In genomic region chr2:209472386-209472832, GRCh38 we compare ENCODE assay signal across 11 cellular contexts. TPM values are rescaled to one million over a fixed set of nuclear protein-coding genes. Genes with fewer than 3 reads are reported as not detected.
DNase-seq lines count a peak whose midpoint lies in the region; ATAC-seq, FAIRE-seq and TF ChIP-seq lines count a peak whose summit lies in the region.
"Had no signal": no experiment of that assay in that cellular context is flagged by ENCODE, and none has a peak within 500 bp of the region (broad histone marks: within the 10 kb centered on the region; RNA-seq: fewer than 3 reads in every experiment).

No MANE protein-coding gene starts in this region.

- peaks cover 3% of the 10 kb centered on the region for H3K9me3 Mint-ChIP-seq in MCF 10A (ENCODE audit: unreplicated experiment)
- H3K9me3 Mint-ChIP-seq: activated naive CD8-positive, alpha-beta T cell treated with anti-CD3 and anti-CD28 coated beads, Interleukin-2, amount 10 ng/mL, durations not matched to agents 7 days and 5 days had no signal

- H3K27me3 ChIP-seq in breast epithelium (no peaks in the 10 kb centered on the region), OCI-LY3 (ENCODE audit: low read depth, low read length) (no peaks in the 10 kb centered on the region), aorta (ENCODE audit: control insufficient read depth in 1 of 2, insufficient read depth in 2 of 2, low read length in 1 of 2) (no peaks in the 10 kb centered on the region)

- DNase-seq in MCF 10A (ENCODE audit: unreplicated experiment) (peak; percentile 82), breast epithelium (ENCODE audit: low spot score in 2 of 2) (no peak), fibroblast of the aortic adventitia (ENCODE audit: low read depth) (peak; percentile 86), aorta (no peak), GM19239 (ENCODE audit: insufficient read length, low spot score) (no peak), HT-29 (ENCODE audit: low spot score) (no peak)
- no peak for DNase-seq in effector CD8-positive, alpha-beta T cell (lab: John Stamatoyannopoulos, UW)
- DNase-seq: activated naive CD8-positive, alpha-beta T cell treated with anti-CD3 and anti-CD28 coated beads, Interleukin-2, amount 10 ng/mL, durations not matched to agents 7 days and 5 days; left ventricle myocardium superior had no signal

- no peak for FAIRE-seq in GM19239 (lab: Jason Lieb, UNC)

- H3K27ac ChIP-seq in breast epithelium (no peak overlapping the region), OCI-LY3 (ENCODE audit: low read length) (no peak overlapping the region), aorta (ENCODE audit: low read depth in 1 of 2, low read length in 2 of 2) (peak overlapping the region in 1 of 2 donors; percentile 36)

- H3K79me2 ChIP-seq in OCI-LY3 (ENCODE audit: low read length): no peaks in the 10 kb centered on the region

- H3K36me3 ChIP-seq in breast epithelium (no peaks in the 10 kb centered on the region), OCI-LY3 (replicated peaks; ENCODE audit: low read depth, low read length) (no peaks in the 10 kb centered on the region), aorta (ENCODE audit: control insufficient read depth in 1 of 2, insufficient read depth in 2 of 2, low read length in 1 of 2) (no peaks in the 10 kb centered on the region)

- WGBS in aorta, 2 donors: 45 to 46% methylated on average over 3 of the region's 3 CpGs

- POLR2A ChIA-PET in MCF 10A (lab: Yijun Ruan, JAX): interaction anchor here (0.6 to 1.1 kb wide), 2 partner anchors 24 to 462 kb away, joined by 3 read pairs; no protein-coding TSS in a partner anchor

- peak overlapping the region; percentile 32 for H2AFZ ChIP-seq in OCI-LY3 (ENCODE audit: low read depth, low read length)

- no peaks in the 10 kb centered on the region for H3K27me3 Mint-ChIP-seq in MCF 10A (ENCODE audit: insufficient read depth, unreplicated experiment)
- H3K27me3 Mint-ChIP-seq: activated naive CD8-positive, alpha-beta T cell treated with anti-CD3 and anti-CD28 coated beads, Interleukin-2, amount 10 ng/mL, durations not matched to agents 7 days and 5 days had no signal

- CTCF ChIA-PET in MCF 10A (lab: Yijun Ruan, JAX): interaction anchor here (0.7 to 1.1 kb wide), 4 partner anchors 13 to 361 kb away, joined by 3 to 5 read pairs (median 4); no protein-coding TSS in a partner anchor

- peak overlapping the region; percentile 65 for H3K27ac Mint-ChIP-seq in MCF 10A (ENCODE audit: low read depth, unreplicated experiment)
- H3K27ac Mint-ChIP-seq: activated naive CD8-positive, alpha-beta T cell treated with anti-CD3 and anti-CD28 coated beads, Interleukin-2, amount 10 ng/mL, durations not matched to agents 7 days and 5 days had no signal

- H3K9ac ChIP-seq in OCI-LY3 (ENCODE audit: low read length): no peak overlapping the region

- TF ChIP-seq CTCF in MCF 10A (IDR thresholded peaks at IDR 0.05; ENCODE audit: unreplicated experiment) (no peak), breast epithelium (IDR thresholded peaks at IDR 0.05) (no peak), OCI-LY3 (IDR thresholded peaks at IDR 0.05; ENCODE audit: low read depth, low read length) (no peak), fibroblast of the aortic adventitia (IDR thresholded peaks at IDR 0.05; ENCODE audit: insufficient read depth, low read length) (no peak)

- no TSS peak for BruUV-seq in MCF 10A (replicated peaks; lab: Mats Ljungman, UMichigan)

- no peak overlapping the region for H3K4me3 Mint-ChIP-seq in MCF 10A (ENCODE audit: unreplicated experiment)
- H3K4me3 Mint-ChIP-seq: activated naive CD8-positive, alpha-beta T cell treated with anti-CD3 and anti-CD28 coated beads, Interleukin-2, amount 10 ng/mL, durations not matched to agents 7 days and 5 days had no signal

- no peaks in the 10 kb centered on the region for H4K20me1 ChIP-seq in OCI-LY3 (ENCODE audit: insufficient read depth, low read length)

- peaks cover 25% of the 10 kb centered on the region for H3K4me1 Mint-ChIP-seq in MCF 10A (ENCODE audit: insufficient read depth, unreplicated experiment)
- H3K4me1 Mint-ChIP-seq: activated naive CD8-positive, alpha-beta T cell treated with anti-CD3 and anti-CD28 coated beads, Interleukin-2, amount 10 ng/mL, durations not matched to agents 7 days and 5 days had no signal

- intact Hi-C loops in MCF 10A (cut with micrococcal nuclease) (loop anchor here (5.0 kb wide), 1 partner anchor 45 kb away; no protein-coding TSS in a partner anchor), breast epithelium (cut with DNase I; ENCODE audit: low total_unique reads) (no loop called here), aorta (cut with DNase I) (no loop called here)

- ATAC-seq in aorta (ENCODE audit: low FRiP score): peak; percentile 38
- ATAC-seq: left ventricle myocardium superior had no signal

- no peak overlapping the region for H3K4me2 ChIP-seq in OCI-LY3 (ENCODE audit: low read length)

- H3K4me1 ChIP-seq in breast epithelium: no peaks in the 10 kb centered on the region
- no peaks in the 10 kb centered on the region for H3K4me1 ChIP-seq in OCI-LY3 (ENCODE audit: low read length)
- H3K4me1 ChIP-seq in aorta (ENCODE audit: control insufficient read depth in 1 of 2, insufficient read depth in 2 of 2, low read length in 2 of 2): peaks cover 4 to 7% of the 10 kb centered on the region in 2 donors

- H3K9me3 ChIP-seq in breast epithelium: no peaks in the 10 kb centered on the region
- H3K9me3 ChIP-seq in OCI-LY3 (ENCODE audit: insufficient read depth, low read length): no peaks in the 10 kb centered on the region
- no peaks in the 10 kb centered on the region for H3K9me3 ChIP-seq in aorta (ENCODE audit: control insufficient read depth, low read length)

- no peak for TF ChIP-seq POLR2A in breast epithelium (IDR thresholded peaks at IDR 0.05)

- H3K36me3 Mint-ChIP-seq in MCF 10A (ENCODE audit: insufficient read depth, unreplicated experiment): no peaks in the 10 kb centered on the region
- H3K36me3 Mint-ChIP-seq: activated naive CD8-positive, alpha-beta T cell treated with anti-CD3 and anti-CD28 coated beads, Interleukin-2, amount 10 ng/mL, durations not matched to agents 7 days and 5 days had no signal

- H3K4me3 ChIP-seq in breast epithelium (no peak overlapping the region), OCI-LY3 (ENCODE audit: low read length) (no peak overlapping the region), fibroblast of the aortic adventitia (ENCODE audit: low read depth, low read length) (no peak overlapping the region), aorta (ENCODE audit: low read length in 2 of 2) (no peak overlapping the region)

RNA-seq across cellular contexts. Expression of gene MAP2, which starts 48.6 kb away (rescaled TPM):
- total RNA-seq in MCF 10A (2022) (16.2 and 40.2 TPM in 2 replicates), breast epithelium (10 to 100 TPM in 2 of 3 donors, 1 to 10 TPM in 1; 8.2 to 18.6 (median 11.5) TPM), fibroblast of the aortic adventitia (ENCODE audit: low replicate concordance) (2.1 and 26.5 TPM in 2 replicates), aorta (10 to 100 TPM; 19.6 to 59.7 TPM)
- polyA plus RNA-seq in aorta: 10 to 100 TPM; 15.3 to 21.0 TPM
- total RNA-seq in HT-29 (2014; rRNA removed; shearing (Covaris generic)): 0.08 and 1.4 TPM in 2 replicates
- total RNA-seq: activated naive CD8-positive, alpha-beta T cell treated with anti-CD3 and anti-CD28 coated beads, Interleukin-2, amount 10 ng/mL, durations not matched to agents 7 days and 5 days; T-helper 1 cell treated with Interleukin-12 subunit alpha and Interleukin-12 subunit beta and Interleukin-4 antibody, amounts not matched to agents 30 ng/mL and 1 ng/mL, for 36 hours had no signal

Comparison
In these comparisons a context has a peak if more than half of its experiments do, and no peak if none do; other contexts are left out.
1. DNase-seq: peak in MCF 10A (single experiment) and fibroblast of the aortic adventitia (single experiment); none in breast epithelium (0 of 2), aorta (0 of 2), GM19239 (single experiment), effector CD8-positive, alpha-beta T cell (single experiment) and HT-29 (single experiment).